In genomic region chr9:4073371-4073770, GRCh38 we compare ENCODE assay signal across 10 cellular contexts.
DNase-seq lines count a peak whose midpoint lies in the region; ATAC-seq and TF ChIP-seq lines count a peak whose summit lies in the region.
"Had no signal": no experiment of that assay in that cellular context is flagged by ENCODE, and none has a peak within 500 bp of the region (broad histone marks: within the 10 kb centered on the region; RNA-seq: fewer than 3 reads in every experiment).

No MANE protein-coding gene starts in this region.

- no peak overlapping the region for H3K27ac ChIP-seq in mesenchymal stem cell (ENCODE audit: low read length, poor library complexity, severe bottlenecking)
- H3K27ac ChIP-seq: epithelial cell of prostate, Peyer's patch had no signal

- H3K4ac ChIP-seq in mesenchymal stem cell (ENCODE audit: low read depth in 1 of 2, low read length in 2 of 2): no peak overlapping the region

- no peak overlapping the region for H4K8ac ChIP-seq in mesenchymal stem cell (ENCODE audit: low read length)

- H3K4me2 ChIP-seq in mesenchymal stem cell (ENCODE audit: low read length, poor library complexity, severe bottlenecking): no peak overlapping the region

- H3K4me3 ChIP-seq in WI38 (ENCODE audit: low read depth, low read length) (no peak overlapping the region), mesenchymal stem cell (ENCODE audit: insufficient read depth in 1 of 2, low read depth in 1 of 2, low read length in 2 of 2) (no peak overlapping the region)
- H3K4me3 ChIP-seq: Peyer's patch had no signal

- H3K9ac ChIP-seq in mesenchymal stem cell (ENCODE audit: low read length): no peak overlapping the region

- peak overlapping the region; percentile 40 for H2BK120ac ChIP-seq in mesenchymal stem cell (ENCODE audit: low read depth, low read length)

- H3K36me3 Mint-ChIP-seq in HFFc6 (ENCODE audit: low read depth): peaks cover 14% of the 10 kb centered on the region

- no peaks in the 10 kb centered on the region for H3K27me3 Mint-ChIP-seq in HFFc6 (ENCODE audit: insufficient read depth)

- H4K91ac ChIP-seq in mesenchymal stem cell (ENCODE audit: low read length): no peak overlapping the region

- DNase-seq in Daoy (ENCODE audit: low read depth) (peak; percentile 18), HFFc6 (no peak), mesenchymal stem cell (no peak), SIG-M5 (lab: John Stamatoyannopoulos, UW) (no peak)
- DNase-seq: activated CD4-positive, alpha-beta T cell treated with anti-CD3 and anti-CD28 coated beads for 4 hours; Peyer's patch had no signal

- H3K18ac ChIP-seq in mesenchymal stem cell (ENCODE audit: low read depth in 1 of 2, low read length in 2 of 2): no peak overlapping the region

- H2BK12ac ChIP-seq in mesenchymal stem cell (ENCODE audit: low read length in 2 of 2): no peak overlapping the region

- no peak overlapping the region for H2AK5ac ChIP-seq in mesenchymal stem cell (ENCODE audit: low read length, severe bottlenecking)

- WGBS in mesenchymal stem cell: 69% methylated on average over 3 of the region's 7 CpGs

- TF ChIP-seq CTCF in HFFc6 (IDR thresholded peaks at IDR 0.05) (peak; percentile 60), WI38 (IDR thresholded peaks at IDR 0.05; ENCODE audit: low read depth, low read length) (0 out of 2 replicates have a peak, but pooled peaks have one; percentile 15)

- peaks cover 0 to 6% of the 10 kb centered on the region in 2 experiments for H3K36me3 ChIP-seq in mesenchymal stem cell (ENCODE audit: control insufficient read depth in 1 of 2, insufficient read depth in 2 of 2, low read depth in 1 of 2, low read length in 2 of 2)
- H3K36me3 ChIP-seq: Peyer's patch had no signal

- H3K79me1 ChIP-seq in mesenchymal stem cell (replicated peaks; ENCODE audit: low read length, poor library complexity, severe bottlenecking): peaks cover 27% of the 10 kb centered on the region

- no peak overlapping the region for H3K14ac ChIP-seq in mesenchymal stem cell (ENCODE audit: low read length in 2 of 2)

- peaks cover 21% of the 10 kb centered on the region for H3K4me1 Mint-ChIP-seq in HFFc6 (ENCODE audit: low read depth)

- H2BK5ac ChIP-seq in mesenchymal stem cell (ENCODE audit: low read depth, low read length, poor library complexity, severe bottlenecking): no peak overlapping the region

- ATAC-seq in HG02678 (IDR thresholded peaks at IDR 0.05; ENCODE audit: unreplicated experiment) (no peak), HG03469 (IDR thresholded peaks at IDR 0.05; ENCODE audit: unreplicated experiment) (no peak)

- H3K9me3 ChIP-seq in mesenchymal stem cell (ENCODE audit: control insufficient read depth, low read length): no peaks in the 10 kb centered on the region
- H3K9me3 ChIP-seq: Peyer's patch had no signal

- H3K27ac Mint-ChIP-seq in HFFc6: no peak overlapping the region

- H3K27me3 ChIP-seq in mesenchymal stem cell (ENCODE audit: control insufficient read depth in 1 of 2, insufficient read depth in 1 of 2, low read length in 2 of 2): no peaks in the 10 kb centered on the region
- H3K27me3 ChIP-seq: Peyer's patch had no signal

- H3K9me3 Mint-ChIP-seq in HFFc6: no peaks in the 10 kb centered on the region

- H3K4me1 ChIP-seq in mesenchymal stem cell (ENCODE audit: control insufficient read depth, insufficient read depth, low read depth, low read length): peaks cover 6% of the 10 kb centered on the region
- H3K4me1 ChIP-seq: Peyer's patch had no signal

- no peak overlapping the region for H3K23ac ChIP-seq in mesenchymal stem cell (ENCODE audit: low read length in 2 of 2)

- H2AFZ ChIP-seq in mesenchymal stem cell (ENCODE audit: low read depth, low read length): no peak overlapping the region

- no peak overlapping the region for H3K4me3 Mint-ChIP-seq in HFFc6

- no peak overlapping the region for H2BK15ac ChIP-seq in mesenchymal stem cell (ENCODE audit: low read depth, poor library complexity, severe bottlenecking)
